1 cellular context compared by ENCODE assay signal in genomic region chr7:6074612-6075380, GRCh38.
TF ChIP-seq lines count a peak whose summit lies in the region.

No MANE protein-coding gene starts in this region.

TF ChIP-seq in K562, 482 proteins besides CTCF, POLR2A, EP300 and RAD21:
- TF ChIP-seq CREB3L1 (IDR thresholded peaks at IDR 0.05; ENCODE audit: borderline replicate concordance, low read depth) (no peak), ZFP36 (IDR thresholded peaks at IDR 0.05; ENCODE audit: low read depth, low read length, partially characterized antibody) (peak; percentile 39), CEBPB (tag; IDR thresholded peaks at IDR 0.05) (peak; percentile 87), RBM25 (IDR thresholded peaks at IDR 0.05; ENCODE audit: low read depth, low read length, severe bottlenecking) (peak; percentile 72), KDM1A (IDR thresholded peaks at IDR 0.05) (peak; percentile 15 to 47; a peak in 2 of 4 replicates), ZNF224 (CRISPR knock-in tag; IDR thresholded peaks at IDR 0.05) (no peak), BCOR (IDR thresholded peaks at IDR 0.05) (peak; percentile 80)
- TF ChIP-seq, protein P1, sequence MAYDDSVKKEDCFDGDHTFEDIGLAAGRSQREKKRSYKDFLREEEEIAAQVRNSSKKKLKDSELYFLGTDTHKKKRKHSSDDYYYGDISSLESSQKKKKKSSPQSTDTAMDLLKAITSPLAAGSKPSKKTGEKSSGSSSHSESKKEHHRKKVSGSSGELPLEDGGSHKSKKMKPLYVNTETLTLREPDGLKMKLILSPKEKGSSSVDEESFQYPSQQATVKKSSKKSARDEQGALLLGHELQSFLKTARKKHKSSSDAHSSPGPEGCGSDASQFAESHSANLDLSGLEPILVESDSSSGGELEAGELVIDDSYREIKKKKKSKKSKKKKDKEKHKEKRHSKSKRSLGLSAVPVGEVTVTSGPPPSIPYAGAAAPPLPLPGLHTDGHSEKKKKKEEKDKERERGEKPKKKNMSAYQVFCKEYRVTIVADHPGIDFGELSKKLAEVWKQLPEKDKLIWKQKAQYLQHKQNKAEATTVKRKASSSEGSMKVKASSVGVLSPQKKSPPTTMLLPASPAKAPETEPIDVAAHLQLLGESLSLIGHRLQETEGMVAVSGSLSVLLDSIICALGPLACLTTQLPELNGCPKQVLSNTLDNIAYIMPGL (CRISPR knock-in tag; IDR thresholded peaks at IDR 0.05) = no peak
TF ChIP-seq in K562: peak in this region for 5.
